ENCODE assay signal across 8 cellular contexts in genomic region chr15:72227720-72228119, GRCh38. TPM values are rescaled to one million over a fixed set of nuclear protein-coding genes. Genes with fewer than 3 reads are reported as not detected.
DNase-seq lines count a peak whose midpoint lies in the region; ATAC-seq and TF ChIP-seq lines count a peak whose summit lies in the region.

No MANE protein-coding gene starts in this region.

- H3K9ac ChIP-seq in iPS-15b (ENCODE audit: low read depth, low read length), result no peak overlapping the region

- intact Hi-C loops in activated CD8-positive, alpha-beta T cell treated with anti-CD3 and anti-CD28 coated beads for 36 hours (cut with micrococcal nuclease), result loop anchor here (2.0 kb wide), 1 partner anchor 45 kb away; the partner anchor contains the start of gene PARP6
- intact Hi-C loops in vagina (cut with DNase I), result no loop called here

- POLR2A ChIA-PET in activated CD8-positive, alpha-beta T cell treated with anti-CD3 and anti-CD28 coated beads for 36 hours (lab: Charles Lee), result interaction anchor here (0.8 to 6.6 kb wide), 16 partner anchors 11 to 246 kb away, joined by 3 to 105 read pairs (median 8); partner anchors contain the start of genes ARIH1, GRAMD2A and HEXA

- peak overlapping the region; percentile 98 for H3K4me3 ChIP-seq in iPS-15b (ENCODE audit: low read depth, low read length)
- peak overlapping the region in 1 of 2 donors; percentile 97 for H3K4me3 ChIP-seq in vagina

- TF ChIP-seq CTCF in activated CD8-positive, alpha-beta T cell treated with anti-CD3 and anti-CD28 coated beads for 36 hours (IDR thresholded peaks at IDR 0.05), result no peak
- no peak for TF ChIP-seq CTCF in vagina (IDR thresholded peaks at IDR 0.05)

- no peak for ATAC-seq in stimulated activated naive CD8-positive, alpha-beta T cell treated with anti-CD3 and anti-CD28 coated beads, Interleukin-15, Interleukin-2, amounts not matched to agents 100 U/mL and 50 U/mL, for 24 hours
- ATAC-seq in activated CD8-positive, alpha-beta T cell treated with anti-CD3 and anti-CD28 coated beads for 36 hours, result no peak
- ATAC-seq in HG03520 (IDR thresholded peaks at IDR 0.05; ENCODE audit: unreplicated experiment), result no peak
- ATAC-seq in GM18867 (IDR thresholded peaks at IDR 0.05; ENCODE audit: unreplicated experiment), result no peak

- no peak for DNase-seq in stimulated activated naive CD8-positive, alpha-beta T cell treated with anti-CD3 and anti-CD28 coated beads, Interleukin-15, Interleukin-2, amounts not matched to agents 100 U/mL and 50 U/mL, for 24 hours
- peak; percentile 30 for DNase-seq in activated CD8-positive, alpha-beta T cell treated with anti-CD3 and anti-CD28 coated beads for 36 hours
- DNase-seq in vagina (ENCODE audit: extremely low spot score in 2 of 2) (no peak), middle frontal gyrus (ENCODE audit: extremely low spot score, low spot score) (no peak)

- H3K9me3 ChIP-seq in iPS-15b (ENCODE audit: control insufficient read depth, insufficient read depth, low read length), result no peaks in the 10 kb centered on the region
- no peaks in the 10 kb centered on the region for H3K9me3 ChIP-seq in vagina

- H3K27me3 Mint-ChIP-seq in stimulated activated naive CD8-positive, alpha-beta T cell treated with anti-CD3 and anti-CD28 coated beads, Interleukin-15, Interleukin-2, amounts not matched to agents 100 ng/mL and 50 ng/mL, for 24 hours, result no peaks in the 10 kb centered on the region
- no peaks in the 10 kb centered on the region for H3K27me3 Mint-ChIP-seq in activated CD8-positive, alpha-beta T cell treated with anti-CD3 and anti-CD28 coated beads for 36 hours

- H3K36me3 Mint-ChIP-seq in stimulated activated naive CD8-positive, alpha-beta T cell treated with anti-CD3 and anti-CD28 coated beads, Interleukin-15, Interleukin-2, amounts not matched to agents 100 ng/mL and 50 ng/mL, for 24 hours (ENCODE audit: low read depth), result peaks cover 70% of the 10 kb centered on the region
- peaks cover 67% of the 10 kb centered on the region for H3K36me3 Mint-ChIP-seq in activated CD8-positive, alpha-beta T cell treated with anti-CD3 and anti-CD28 coated beads for 36 hours (ENCODE audit: low read depth)

- peaks cover 67% of the 10 kb centered on the region for H3K4me1 Mint-ChIP-seq in stimulated activated naive CD8-positive, alpha-beta T cell treated with anti-CD3 and anti-CD28 coated beads, Interleukin-15, Interleukin-2, amounts not matched to agents 100 ng/mL and 50 ng/mL, for 24 hours (ENCODE audit: low read depth)
- peaks cover 45% of the 10 kb centered on the region for H3K4me1 Mint-ChIP-seq in activated CD8-positive, alpha-beta T cell treated with anti-CD3 and anti-CD28 coated beads for 36 hours (ENCODE audit: low read depth)

- H3K9me3 Mint-ChIP-seq in stimulated activated naive CD8-positive, alpha-beta T cell treated with anti-CD3 and anti-CD28 coated beads, Interleukin-15, Interleukin-2, amounts not matched to agents 100 ng/mL and 50 ng/mL, for 24 hours, result no peaks in the 10 kb centered on the region
- H3K9me3 Mint-ChIP-seq in activated CD8-positive, alpha-beta T cell treated with anti-CD3 and anti-CD28 coated beads for 36 hours, result no peaks in the 10 kb centered on the region

- no peaks in the 10 kb centered on the region for H3K27me3 ChIP-seq in iPS-15b (ENCODE audit: control insufficient read depth, insufficient read depth, low read length)
- no peaks in the 10 kb centered on the region for H3K27me3 ChIP-seq in vagina

- H3K4me3 Mint-ChIP-seq in stimulated activated naive CD8-positive, alpha-beta T cell treated with anti-CD3 and anti-CD28 coated beads, Interleukin-15, Interleukin-2, amounts not matched to agents 100 ng/mL and 50 ng/mL, for 24 hours, result peak overlapping the region; percentile 94
- peak overlapping the region; percentile 100 for H3K4me3 Mint-ChIP-seq in activated CD8-positive, alpha-beta T cell treated with anti-CD3 and anti-CD28 coated beads for 36 hours

- TF ChIP-seq POLR2A in vagina (IDR thresholded peaks at IDR 0.05), result no peak

- H3K36me3 ChIP-seq in iPS-15b (ENCODE audit: control insufficient read depth, insufficient read depth, low read length) (peaks cover 5% of the 10 kb centered on the region), vagina (no peaks in the 10 kb centered on the region)

- peaks cover 18% of the 10 kb centered on the region for H3K4me1 ChIP-seq in iPS-15b (ENCODE audit: control insufficient read depth, insufficient read depth, low read length)
- H3K4me1 ChIP-seq in vagina, result peaks cover 76% of the 10 kb centered on the region

- CTCF ChIA-PET in activated CD8-positive, alpha-beta T cell treated with anti-CD3 and anti-CD28 coated beads for 36 hours (lab: Charles Lee), result interaction anchor here (1.0 to 4.0 kb wide), 14 partner anchors 11 to 59 kb away, joined by 3 to 35 read pairs (median 6); partner anchors contain the start of gene GRAMD2A

- H3K27ac Mint-ChIP-seq in stimulated activated naive CD8-positive, alpha-beta T cell treated with anti-CD3 and anti-CD28 coated beads, Interleukin-15, Interleukin-2, amounts not matched to agents 100 ng/mL and 50 ng/mL, for 24 hours, result peak overlapping the region; percentile 100
- peak overlapping the region; percentile 92 for H3K27ac Mint-ChIP-seq in activated CD8-positive, alpha-beta T cell treated with anti-CD3 and anti-CD28 coated beads for 36 hours

- H3K27ac ChIP-seq in vagina, result peak overlapping the region; percentile 98

RNA-seq across cellular contexts. Expression of gene PKM, which starts 3.3 kb away (rescaled TPM):
- 1,000 to 10,000 TPM; 2,565 to 2,588 TPM for total RNA-seq in activated CD8-positive, alpha-beta T cell treated with anti-CD3 and anti-CD28 coated beads for 36 hours
- 484 TPM for total RNA-seq in vagina

RNA-seq across cellular contexts. Expression of gene GRAMD2A, which starts 30.1 kb away (rescaled TPM):
- total RNA-seq in activated CD8-positive, alpha-beta T cell treated with anti-CD3 and anti-CD28 coated beads for 36 hours, result not detected
- 7.4 TPM for total RNA-seq in vagina

RNA-seq across cellular contexts. Expression of gene PARP6, which starts 44.6 kb away (rescaled TPM):
- 10 to 100 TPM; 48.7 to 50.1 TPM for total RNA-seq in activated CD8-positive, alpha-beta T cell treated with anti-CD3 and anti-CD28 coated beads for 36 hours
- total RNA-seq in vagina, result 62.6 TPM
